In the genomic region with DNA sequence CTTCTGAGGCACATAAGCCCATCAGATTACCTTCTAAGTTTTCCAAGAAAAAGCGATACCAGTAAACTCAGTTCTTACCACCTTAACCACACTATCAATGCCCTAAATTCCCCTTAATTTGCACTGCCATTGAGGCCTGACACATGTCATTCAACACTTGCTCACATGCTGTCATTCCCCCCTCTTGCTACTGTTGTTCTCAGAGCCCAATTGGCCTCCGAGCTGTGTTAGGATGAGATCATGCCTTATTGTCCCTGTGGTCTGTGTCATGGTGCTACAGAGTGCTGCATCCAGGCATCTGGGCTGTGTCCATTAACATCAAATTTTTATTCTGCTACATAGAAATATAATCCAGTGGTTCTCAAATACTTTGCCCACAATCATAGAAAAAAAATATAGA, we compare ENCODE assay signal across 21 cellular contexts.
"Had no signal": no experiment of that assay in that cellular context is flagged by ENCODE, and none has a peak within 500 bp of the region (broad histone marks: within the 10 kb centered on the region; RNA-seq: fewer than 3 reads in every experiment).

No MANE protein-coding gene starts in this region.

- DNase-seq: activated CD4-positive, alpha-beta memory T cell treated with anti-CD3 and anti-CD28 coated beads, Interleukin-2, amount 10 ng/mL, durations not matched to agents 7 days and 5 days; activated CD4-positive, alpha-beta T cell treated with anti-CD3 and anti-CD28 coated beads for 36 hours; activated CD4-positive, alpha-beta T cell treated with anti-CD3 and anti-CD28 coated beads, Interleukin-2, amount 50 U/mL, for 1 hour; activated gamma-delta T cell; activated naive CD4-positive, alpha-beta T cell treated with anti-CD3 and anti-CD28 coated beads, Interleukin-2, amount 50 U/mL, for 16 hours; activated naive CD8-positive, alpha-beta T cell treated with anti-CD3 and anti-CD28 coated beads, Interleukin-2, amount 10 ng/mL, durations not matched to agents 7 days and 5 days; activated T-cell treated with anti-CD3 and anti-CD28 coated beads for 4 hours; activated T-cell treated with anti-CD3 and anti-CD28 coated beads, Interleukin-2, amount 50 U/mL, for 48 hours; adrenal gland; KG1; NCI-H1048; NCI-H1417; NCI-H2029; NCI-H2107; NCI-H510A treated with DMSO at 0.1 percent for 48 hours; Right ventricle myocardium superior; SJCRH30; SK-N-SH; T-helper 1 cell; WERI-Rb-1 had no signal

- H3K4me3 Mint-ChIP-seq: activated CD4-positive, alpha-beta memory T cell treated with anti-CD3 and anti-CD28 coated beads, Interleukin-2, amount 10 ng/mL, durations not matched to agents 7 days and 5 days; activated CD4-positive, alpha-beta T cell treated with anti-CD3 and anti-CD28 coated beads for 36 hours; activated naive CD8-positive, alpha-beta T cell treated with anti-CD3 and anti-CD28 coated beads, Interleukin-2, amount 10 ng/mL, durations not matched to agents 7 days and 5 days; activated T-helper 17 cell treated with anti-CD3 and anti-CD28 coated beads, Interleukin-2, amount 50 U/mL, for 72 hours had no signal

- H3K4me1 Mint-ChIP-seq: activated CD4-positive, alpha-beta memory T cell treated with anti-CD3 and anti-CD28 coated beads, Interleukin-2, amount 10 ng/mL, durations not matched to agents 7 days and 5 days; activated CD4-positive, alpha-beta T cell treated with anti-CD3 and anti-CD28 coated beads for 36 hours; activated T-helper 17 cell treated with anti-CD3 and anti-CD28 coated beads, Interleukin-2, amount 50 U/mL, for 72 hours had no signal

- H3K9me3 Mint-ChIP-seq: activated CD4-positive, alpha-beta memory T cell treated with anti-CD3 and anti-CD28 coated beads, Interleukin-2, amount 10 ng/mL, durations not matched to agents 7 days and 5 days; activated naive CD8-positive, alpha-beta T cell treated with anti-CD3 and anti-CD28 coated beads, Interleukin-2, amount 10 ng/mL, durations not matched to agents 7 days and 5 days; activated T-helper 17 cell treated with anti-CD3 and anti-CD28 coated beads, Interleukin-2, amount 50 U/mL, for 72 hours had no signal

- H3K27ac Mint-ChIP-seq: activated CD4-positive, alpha-beta memory T cell treated with anti-CD3 and anti-CD28 coated beads, Interleukin-2, amount 10 ng/mL, durations not matched to agents 7 days and 5 days; activated CD4-positive, alpha-beta T cell treated with anti-CD3 and anti-CD28 coated beads for 36 hours; activated naive CD8-positive, alpha-beta T cell treated with anti-CD3 and anti-CD28 coated beads, Interleukin-2, amount 10 ng/mL, durations not matched to agents 7 days and 5 days; activated T-helper 17 cell treated with anti-CD3 and anti-CD28 coated beads, Interleukin-2, amount 50 U/mL, for 72 hours had no signal

- H3K36me3 Mint-ChIP-seq: activated naive CD8-positive, alpha-beta T cell treated with anti-CD3 and anti-CD28 coated beads, Interleukin-2, amount 10 ng/mL, durations not matched to agents 7 days and 5 days had no signal

- ATAC-seq: activated CD4-positive, alpha-beta T cell treated with anti-CD3 and anti-CD28 coated beads for 36 hours; activated T-helper 17 cell treated with anti-CD3 and anti-CD28 coated beads, Interleukin-2, amount 50 U/mL, for 72 hours had no signal
